In genomic region chr7:105012503-105013282, GRCh38 we compare ENCODE assay signal across 1 cellular context.
TF ChIP-seq lines count a peak whose summit lies in the region.

No MANE protein-coding gene starts in this region.

TF ChIP-seq in HepG2, 621 proteins besides CTCF, POLR2A, EP300 and RAD21 (continued from another document and continues in another):
- TF ChIP-seq AHDC1 (CRISPR knock-in tag; IDR thresholded peaks at IDR 0.05; ENCODE audit: borderline replicate concordance), result peak; percentile 68; the same call in 1 of the 2 replicates
- TF ChIP-seq ZNF263 (CRISPR knock-in tag; IDR thresholded peaks at IDR 0.05), result no peak
- TF ChIP-seq ZFP36L2 (CRISPR knock-in tag; IDR thresholded peaks at IDR 0.05), result no peak
- TF ChIP-seq EEA1 (CRISPR knock-in tag; IDR thresholded peaks at IDR 0.05; ENCODE audit: borderline replicate concordance), result 0 out of 2 replicates have a peak, but pooled peaks have one; percentile 69
- TF ChIP-seq ZNF530 (CRISPR knock-in tag; IDR thresholded peaks at IDR 0.05; ENCODE audit: low read depth), result no peak
- TF ChIP-seq ZNF326 (CRISPR knock-in tag; IDR thresholded peaks at IDR 0.05; ENCODE audit: borderline replicate concordance), result peak; percentile 35; the same call in 1 of the 2 replicates
- 0 out of 2 replicates have a peak, but pooled peaks have one; percentile 41 for TF ChIP-seq TRIM24 (CRISPR knock-in tag; IDR thresholded peaks at IDR 0.05)
- no peak for TF ChIP-seq ARNT (IDR thresholded peaks at IDR 0.05)
- peak; percentile 34; the same call in 1 of the 2 replicates for TF ChIP-seq ZNF230 (CRISPR knock-in tag; IDR thresholded peaks at IDR 0.05)
- TF ChIP-seq NONO (IDR thresholded peaks at IDR 0.05), result no peak
- peak; percentile 98 for TF ChIP-seq NONO (CRISPR knock-in tag; conservative IDR thresholded peaks at IDR 0.05)
- peak; percentile 18; the same call in 1 of the 2 replicates for TF ChIP-seq NR2F6 (IDR thresholded peaks at IDR 0.05)
- peak; percentile 74 for TF ChIP-seq NR2F6 (CRISPR knock-in tag; IDR thresholded peaks at IDR 0.05)
- peak; percentile 86 for TF ChIP-seq KLF12 (CRISPR knock-in tag; IDR thresholded peaks at IDR 0.05; ENCODE audit: borderline replicate concordance)
- peak; percentile 68; the same call in 1 of the 2 replicates for TF ChIP-seq ZNF276 (CRISPR knock-in tag; IDR thresholded peaks at IDR 0.05; ENCODE audit: low read depth)
- peak; percentile 95 for TF ChIP-seq PRMT3 (CRISPR knock-in tag; IDR thresholded peaks at IDR 0.05; ENCODE audit: borderline replicate concordance, low read depth)
- TF ChIP-seq TAF1 (CRISPR knock-in tag; IDR thresholded peaks at IDR 0.05), result peak; percentile 66
- peak; percentile 89 for TF ChIP-seq ZNF414 (CRISPR knock-in tag; IDR thresholded peaks at IDR 0.05)
- peak; percentile 54 for TF ChIP-seq MNT (IDR thresholded peaks at IDR 0.05)
- TF ChIP-seq PPARG (CRISPR knock-in tag; conservative IDR thresholded peaks at IDR 0.05), result peak; percentile 39
- peak; percentile 85 for TF ChIP-seq ERF (CRISPR knock-in tag; IDR thresholded peaks at IDR 0.05)
- TF ChIP-seq HHEX (CRISPR knock-in tag; IDR thresholded peaks at IDR 0.05), result no peak
- no peak for TF ChIP-seq ATRX (CRISPR knock-in tag; IDR thresholded peaks at IDR 0.05; ENCODE audit: borderline replicate concordance)
- TF ChIP-seq DRAP1 (CRISPR knock-in tag; IDR thresholded peaks at IDR 0.05), result peak; percentile 88
- TF ChIP-seq SAP130 (CRISPR knock-in tag; IDR thresholded peaks at IDR 0.05; ENCODE audit: low read depth), result peak; percentile 85
- TF ChIP-seq MTERF4 (CRISPR knock-in tag; IDR thresholded peaks at IDR 0.05), result no peak; the same call in 1 of the 2 replicates
- TF ChIP-seq E2F1 (CRISPR knock-in tag; IDR thresholded peaks at IDR 0.05), result no peak; the same call in 1 of the 2 replicates
- TF ChIP-seq ARNT2 (CRISPR knock-in tag; IDR thresholded peaks at IDR 0.05; ENCODE audit: low read depth), result peak; percentile 84
- no peak for TF ChIP-seq ONECUT2 (CRISPR knock-in tag; IDR thresholded peaks at IDR 0.05)
- no peak for TF ChIP-seq NFE2 (CRISPR knock-in tag; IDR thresholded peaks at IDR 0.05)
- peak; percentile 66 for TF ChIP-seq ZBTB25 (CRISPR knock-in tag; IDR thresholded peaks at IDR 0.05)
- peak; percentile 72; the same call in 1 of the 2 replicates for TF ChIP-seq ZNF747 (CRISPR knock-in tag; IDR thresholded peaks at IDR 0.05; ENCODE audit: borderline replicate concordance)
- 0 out of 2 replicates have a peak, but pooled peaks have one; percentile 20 for TF ChIP-seq ZNF800 (CRISPR knock-in tag; IDR thresholded peaks at IDR 0.05)
- TF ChIP-seq CEBPG (CRISPR knock-in tag; IDR thresholded peaks at IDR 0.05), result peak; percentile 33; the same call in 1 of the 2 replicates
- no peak for TF ChIP-seq SMC3 (IDR thresholded peaks at IDR 0.05; ENCODE audit: low read length)
- peak; percentile 43; the same call in 1 of the 2 replicates for TF ChIP-seq ZNF232 (CRISPR knock-in tag; IDR thresholded peaks at IDR 0.05; ENCODE audit: borderline replicate concordance)
- peak; percentile 91 for TF ChIP-seq ZHX1 (CRISPR knock-in tag; IDR thresholded peaks at IDR 0.05; ENCODE audit: low read depth)
- TF ChIP-seq SKIL (CRISPR knock-in tag; IDR thresholded peaks at IDR 0.05; ENCODE audit: borderline replicate concordance), result peak; percentile 82
- TF ChIP-seq TCF12 (IDR thresholded peaks at IDR 0.05), result no peak
- peak; percentile 83; the same call in 1 of the 2 replicates for TF ChIP-seq TCF12 (CRISPR knock-in tag; IDR thresholded peaks at IDR 0.05)
